Comparison of ENCODE assay signal across 1 cellular context in genomic region chr9:109198736-109199384, GRCh38.
TF ChIP-seq lines count a peak whose summit lies in the region.

No MANE protein-coding gene starts in this region.

TF ChIP-seq in GM12878, 131 proteins besides CTCF, POLR2A, EP300 and RAD21 (continued from another document):
- no peak for TF ChIP-seq BRCA1 (IDR thresholded peaks at IDR 0.05; ENCODE audit: low read depth, low read length)
- TF ChIP-seq STAT1 (conservative IDR thresholded peaks at IDR 0.05) = no peak
- no peak for TF ChIP-seq NR2C1 (IDR thresholded peaks at IDR 0.05)
- TF ChIP-seq NR2F1 (conservative IDR thresholded peaks at IDR 0.05) = no peak
- no peak for TF ChIP-seq STAT3 (IDR thresholded peaks at IDR 0.05; ENCODE audit: low read depth, low read length)
